In the genomic region with DNA sequence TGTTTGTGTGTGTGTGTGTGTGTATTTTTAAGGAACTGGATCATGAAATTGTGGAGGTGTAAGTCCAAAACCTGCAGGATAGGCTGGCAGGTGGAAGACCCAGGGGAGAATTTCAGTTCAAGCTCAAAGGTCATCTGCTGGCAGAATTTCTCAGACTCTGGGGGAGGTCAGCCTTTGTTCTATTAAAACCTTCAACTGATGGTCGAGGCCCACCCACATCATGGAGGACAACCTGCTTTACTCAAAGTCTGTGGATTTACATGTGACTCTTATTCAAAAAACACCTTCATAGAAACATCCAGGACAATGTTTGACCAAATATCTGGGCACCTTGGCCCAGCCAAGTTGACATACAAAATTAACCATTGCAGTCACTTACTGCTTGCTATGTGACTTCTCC, we compare ENCODE assay signal across 37 cellular contexts.
"Had no signal": no experiment of that assay in that cellular context is flagged by ENCODE, and none has a peak within 500 bp of the region (broad histone marks: within the 10 kb centered on the region; RNA-seq: fewer than 3 reads in every experiment).

No MANE protein-coding gene starts in this region.

- H3K9me3 ChIP-seq: ascending aorta, breast epithelium had no signal

- H3K27me3 ChIP-seq: ascending aorta, brain microvascular endothelial cell, breast epithelium had no signal

- H3K4me3 Mint-ChIP-seq: activated CD4-positive, alpha-beta memory T cell treated with anti-CD3 and anti-CD28 coated beads, Interleukin-2, amount 10 ng/mL, durations not matched to agents 7 days and 5 days; activated CD4-positive, alpha-beta T cell treated with anti-CD3 and anti-CD28 coated beads for 36 hours; activated CD4-positive, alpha-beta T cell treated with anti-CD3 and anti-CD28 coated beads, Interleukin-2, amount 10 ng/mL, durations not matched to agents 7 days and 5 days; activated CD8-positive, alpha-beta memory T cell treated with anti-CD3 and anti-CD28 coated beads, Interleukin-2, amount 10 ng/mL, durations not matched to agents 7 days and 5 days; activated CD8-positive, alpha-beta T cell treated with anti-CD3 and anti-CD28 coated beads, Interleukin-2, amount 10 ng/mL, durations not matched to agents 7 days and 5 days; activated naive CD4-positive, alpha-beta T cell treated with anti-CD3 and anti-CD28 coated beads, Interleukin-2, amount 10 ng/mL, durations not matched to agents 7 days and 5 days; activated naive CD4-positive, alpha-beta T cell treated with anti-CD3 and anti-CD28 coated beads, Interleukin-2, amount 50 U/mL, for 24 hours; activated naive CD8-positive, alpha-beta T cell; activated naive CD8-positive, alpha-beta T cell treated with anti-CD3 and anti-CD28 coated beads, Interleukin-2, amount 10 ng/mL, durations not matched to agents 7 days and 5 days; activated naive CD8-positive, alpha-beta T cell treated with anti-CD3 and anti-CD28 coated beads, Interleukin-2, amount 50 U/mL, for 24 hours; activated T-cell treated with anti-CD3 and anti-CD28 coated beads, Interleukin-2, amount 50 U/mL, for 24 hours; T-helper 1 cell treated with Interleukin-12 subunit alpha and Interleukin-12 subunit beta and Interleukin-4 antibody, amounts not matched to agents 30 μg/mL and 1 μg/mL, for 36 hours; T-helper 2 cell treated with Interferon-gamma antibody and Interleukin-4, amounts not matched to agents 5 μg/mL and 100 μg/mL, for 36 hours; WTC11 had no signal

- FAIRE-seq: TTC549 had no signal

- H3K27ac Mint-ChIP-seq: activated CD4-positive, alpha-beta memory T cell treated with anti-CD3 and anti-CD28 coated beads, Interleukin-2, amount 10 ng/mL, durations not matched to agents 7 days and 5 days; activated CD4-positive, alpha-beta T cell treated with anti-CD3 and anti-CD28 coated beads for 36 hours; activated CD4-positive, alpha-beta T cell treated with anti-CD3 and anti-CD28 coated beads, Interleukin-2, amount 10 ng/mL, durations not matched to agents 7 days and 5 days; activated CD8-positive, alpha-beta memory T cell treated with anti-CD3 and anti-CD28 coated beads, Interleukin-2, amount 10 ng/mL, durations not matched to agents 7 days and 5 days; activated CD8-positive, alpha-beta T cell treated with anti-CD3 and anti-CD28 coated beads, Interleukin-2, amount 10 ng/mL, durations not matched to agents 7 days and 5 days; activated naive CD4-positive, alpha-beta T cell treated with anti-CD3 and anti-CD28 coated beads, Interleukin-2, amount 10 ng/mL, durations not matched to agents 7 days and 5 days; activated naive CD4-positive, alpha-beta T cell treated with anti-CD3 and anti-CD28 coated beads, Interleukin-2, amount 50 U/mL, for 24 hours; activated naive CD8-positive, alpha-beta T cell; activated naive CD8-positive, alpha-beta T cell treated with anti-CD3 and anti-CD28 coated beads, Interleukin-2, amount 10 ng/mL, durations not matched to agents 7 days and 5 days; activated naive CD8-positive, alpha-beta T cell treated with anti-CD3 and anti-CD28 coated beads, Interleukin-2, amount 50 U/mL, for 24 hours; activated T-cell treated with anti-CD3 and anti-CD28 coated beads, Interleukin-2, amount 50 U/mL, for 24 hours; activated T-helper 2 cell treated with anti-CD3 and anti-CD28 coated beads, Interferon-gamma antibody, Interleukin-2, Interleukin-4, amounts not matched to agents 10 μg/mL and 5 μg/mL and 100 μg/mL, durations not matched to agents 14 hours and 24 hours and 36 hours; T-helper 1 cell treated with Interleukin-12 subunit alpha and Interleukin-12 subunit beta and Interleukin-4 antibody, amounts not matched to agents 30 μg/mL and 1 μg/mL, for 36 hours; T-helper 2 cell treated with Interferon-gamma antibody and Interleukin-4, amounts not matched to agents 5 μg/mL and 100 μg/mL, for 36 hours; WTC11 had no signal

- H3K27me3 Mint-ChIP-seq: activated naive CD4-positive, alpha-beta T cell treated with anti-CD3 and anti-CD28 coated beads, Interleukin-2, amount 50 U/mL, for 24 hours had no signal

- ATAC-seq: activated CD4-positive, alpha-beta T cell treated with anti-CD3 and anti-CD28 coated beads for 36 hours; activated CD4-positive, CD25-positive, alpha-beta regulatory T cell treated with anti-CD3 and anti-CD28 coated beads, Interleukin-2, amount 50 U/mL, for 24 hours; activated CD8-positive, alpha-beta memory T cell treated with anti-CD3 and anti-CD28 coated beads, Interleukin-2, amount 10 ng/mL, durations not matched to agents 7 days and 5 days; activated CD8-positive, alpha-beta T cell treated with anti-CD3 and anti-CD28 coated beads, Interleukin-2, amount 10 ng/mL, durations not matched to agents 7 days and 5 days; activated naive CD8-positive, alpha-beta T cell treated with anti-CD3 and anti-CD28 coated beads, Interleukin-2, amount 50 U/mL, for 24 hours; WTC11 had no signal

- H3K36me3 Mint-ChIP-seq: activated CD8-positive, alpha-beta memory T cell treated with anti-CD3 and anti-CD28 coated beads, Interleukin-2, amount 10 ng/mL, durations not matched to agents 7 days and 5 days; activated naive CD4-positive, alpha-beta T cell treated with anti-CD3 and anti-CD28 coated beads, Interleukin-2, amount 10 ng/mL, durations not matched to agents 7 days and 5 days; activated naive CD4-positive, alpha-beta T cell treated with anti-CD3 and anti-CD28 coated beads, Interleukin-2, amount 50 U/mL, for 24 hours; activated naive CD8-positive, alpha-beta T cell; activated naive CD8-positive, alpha-beta T cell treated with anti-CD3 and anti-CD28 coated beads, Interleukin-2, amount 10 ng/mL, durations not matched to agents 7 days and 5 days had no signal

- H3K4me1 ChIP-seq: ascending aorta, breast epithelium had no signal

- H3K4me3 ChIP-seq: ascending aorta, breast epithelium had no signal

- H3K4me1 Mint-ChIP-seq: activated CD4-positive, alpha-beta memory T cell treated with anti-CD3 and anti-CD28 coated beads, Interleukin-2, amount 10 ng/mL, durations not matched to agents 7 days and 5 days; activated CD4-positive, alpha-beta T cell treated with anti-CD3 and anti-CD28 coated beads for 36 hours; activated CD4-positive, alpha-beta T cell treated with anti-CD3 and anti-CD28 coated beads, Interleukin-2, amount 10 ng/mL, durations not matched to agents 7 days and 5 days; activated CD8-positive, alpha-beta memory T cell treated with anti-CD3 and anti-CD28 coated beads, Interleukin-2, amount 10 ng/mL, durations not matched to agents 7 days and 5 days; activated naive CD4-positive, alpha-beta T cell treated with anti-CD3 and anti-CD28 coated beads, Interleukin-2, amount 10 ng/mL, durations not matched to agents 7 days and 5 days; activated naive CD4-positive, alpha-beta T cell treated with anti-CD3 and anti-CD28 coated beads, Interleukin-2, amount 50 U/mL, for 24 hours; activated naive CD8-positive, alpha-beta T cell treated with anti-CD3 and anti-CD28 coated beads, Interleukin-2, amount 10 ng/mL, durations not matched to agents 7 days and 5 days; activated naive CD8-positive, alpha-beta T cell treated with anti-CD3 and anti-CD28 coated beads, Interleukin-2, amount 50 U/mL, for 24 hours; WTC11 had no signal

- H3K27ac ChIP-seq: ascending aorta, brain microvascular endothelial cell, breast epithelium, WERI-Rb-1 had no signal

- H3K9me3 Mint-ChIP-seq: activated CD4-positive, alpha-beta memory T cell treated with anti-CD3 and anti-CD28 coated beads, Interleukin-2, amount 10 ng/mL, durations not matched to agents 7 days and 5 days; activated CD4-positive, alpha-beta T cell treated with anti-CD3 and anti-CD28 coated beads, Interleukin-2, amount 10 ng/mL, durations not matched to agents 7 days and 5 days; activated naive CD4-positive, alpha-beta T cell treated with anti-CD3 and anti-CD28 coated beads, Interleukin-2, amount 10 ng/mL, durations not matched to agents 7 days and 5 days; activated naive CD8-positive, alpha-beta T cell treated with anti-CD3 and anti-CD28 coated beads, Interleukin-2, amount 10 ng/mL, durations not matched to agents 7 days and 5 days; activated T-cell treated with anti-CD3 and anti-CD28 coated beads, Interleukin-2, amount 50 U/mL, for 24 hours; activated T-helper 2 cell treated with anti-CD3 and anti-CD28 coated beads, Interferon-gamma antibody, Interleukin-2, Interleukin-4, amounts not matched to agents 10 μg/mL and 5 μg/mL and 100 μg/mL, durations not matched to agents 14 hours and 24 hours and 36 hours; T-helper 2 cell treated with Interferon-gamma antibody and Interleukin-4, amounts not matched to agents 5 μg/mL and 100 μg/mL, for 36 hours had no signal

- H3K36me3 ChIP-seq: ascending aorta, brain microvascular endothelial cell, breast epithelium, WERI-Rb-1 had no signal

- DNase-seq: activated CD4-positive, alpha-beta memory T cell treated with anti-CD3 and anti-CD28 coated beads, Interleukin-2, amount 10 ng/mL, durations not matched to agents 7 days and 5 days; activated CD4-positive, alpha-beta T cell treated with anti-CD3 and anti-CD28 coated beads for 1 hour; activated CD4-positive, alpha-beta T cell treated with anti-CD3 and anti-CD28 coated beads for 36 hours; activated CD4-positive, alpha-beta T cell treated with anti-CD3 and anti-CD28 coated beads for 48 hours; activated CD4-positive, alpha-beta T cell treated with anti-CD3 and anti-CD28 coated beads, Interleukin-2, amount 10 ng/mL, durations not matched to agents 7 days and 5 days; activated CD4-positive, alpha-beta T cell treated with anti-CD3 and anti-CD28 coated beads, Interleukin-2, amount 50 U/mL, for 48 hours; activated CD4-positive, CD25-positive, alpha-beta regulatory T cell; activated CD8-positive, alpha-beta memory T cell treated with anti-CD3 and anti-CD28 coated beads for 24 hours; activated CD8-positive, alpha-beta memory T cell treated with anti-CD3 and anti-CD28 coated beads, Interleukin-2, amount 10 ng/mL, durations not matched to agents 7 days and 5 days; activated CD8-positive, alpha-beta memory T cell treated with anti-CD3 and anti-CD28 coated beads, Interleukin-2, amount 50 U/mL, for 48 hours; activated CD8-positive, alpha-beta T cell treated with anti-CD3 and anti-CD28 coated beads, Interleukin-2, amount 10 ng/mL, durations not matched to agents 7 days and 5 days; activated effector memory CD4-positive, alpha-beta T cell treated with Interleukin-2 at 50 U/mL for 16 hours; activated gamma-delta T cell; activated naive CD4-positive, alpha-beta T cell treated with anti-CD3 and anti-CD28 coated beads, Interleukin-2, amount 10 ng/mL, durations not matched to agents 7 days and 5 days; activated naive CD4-positive, alpha-beta T cell treated with Interleukin-2 at 50 U/mL for 16 hours; activated naive CD8-positive, alpha-beta T cell treated with anti-CD3 and anti-CD28 coated beads, Interleukin-2, amount 10 ng/mL, durations not matched to agents 7 days and 5 days; activated naive CD8-positive, alpha-beta T cell treated with anti-CD3 and anti-CD28 coated beads, Interleukin-2, amount 50 U/mL, for 24 hours; activated T-cell treated with anti-CD3 and anti-CD28 coated beads, Interleukin-2, amount 50 U/mL, for 24 hours; activated T-cell treated with anti-CD3 and anti-CD28 coated beads, Interleukin-2, amount 50 U/mL, for 48 hours; amygdala; anterior cingulate cortex; brain microvascular endothelial cell; central memory CD4-positive, alpha-beta T cell; T-helper 1 cell; T-helper 2 cell; T-helper 9 cell; WERI-Rb-1 had no signal
